Comparison of ENCODE assay signal across 16 cellular contexts in the genomic region with DNA sequence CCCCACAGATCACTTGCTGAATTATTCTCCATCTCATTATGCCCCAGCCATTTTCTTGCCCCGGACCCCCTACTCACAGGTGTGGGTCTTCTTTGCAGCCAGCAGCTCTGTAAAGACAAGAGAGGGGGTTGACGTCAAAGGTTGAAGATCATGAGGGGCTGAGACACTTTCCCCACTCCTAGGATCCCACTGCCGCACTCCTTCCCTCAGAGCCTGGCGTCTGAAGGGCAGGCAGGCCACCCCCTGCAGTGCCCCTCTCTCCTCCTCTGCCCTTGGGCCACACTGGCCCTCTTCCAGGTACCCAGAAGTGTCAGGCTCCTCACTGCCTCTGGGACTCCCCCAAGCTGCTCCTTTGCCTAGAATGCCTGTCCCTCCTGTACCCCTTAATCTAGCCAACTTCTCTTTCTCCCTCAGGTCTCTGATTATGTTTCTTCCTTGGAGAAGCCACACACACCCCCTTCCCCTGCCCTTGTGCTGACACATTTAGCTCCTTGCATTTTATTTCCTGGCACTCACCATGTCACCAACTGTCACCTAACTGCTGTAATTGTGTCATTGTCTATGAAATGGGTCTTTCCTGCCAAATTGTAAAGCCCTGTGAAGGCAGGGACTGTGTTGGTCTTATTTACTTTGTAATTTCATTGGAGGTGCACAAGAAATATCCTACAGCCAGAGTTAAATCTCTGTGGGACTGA. TPM values are rescaled to one million over a fixed set of nuclear protein-coding genes. Genes with fewer than 3 reads are reported as not detected.
DNase-seq lines count a peak whose midpoint lies in the region; ATAC-seq and TF ChIP-seq lines count a peak whose summit lies in the region.
"Had no signal": no experiment of that assay in that cellular context is flagged by ENCODE, and none has a peak within 500 bp of the region (broad histone marks: within the 10 kb centered on the region; RNA-seq: fewer than 3 reads in every experiment).

No MANE protein-coding gene starts in this region.

- intact Hi-C loops in CD8-positive, alpha-beta T cell (cut with DNase I, micrococcal nuclease) = loop anchor here in 1 of 2 experiments (10.0 kb wide), 1 partner anchor 525 kb away; no protein-coding TSS in a partner anchor
- intact Hi-C loops in mammary epithelial cell (cut with micrococcal nuclease) = no loop called here

- POLR2A ChIA-PET in CD8-positive, alpha-beta T cell (lab: Charles Lee) = interaction anchor here (1.4 to 1.7 kb wide), 2 partner anchors 10 to 14 kb away, joined by 4 to 5 read pairs; a partner anchor contains a TSS

- TF ChIP-seq RAD21 in neural cell (conservative IDR thresholded peaks at IDR 0.05) = no peak

- no TSS peak for BruUV-seq in mammary epithelial cell (replicated peaks; lab: Mats Ljungman, UMichigan)

- in situ Hi-C loops in mammary epithelial cell (cut with MboI; ENCODE audit: low sequenced_read_pairs in 2 of 2) = loop anchor here (10.0 to 25.0 kb wide), 4 partner anchors 95 to 395 kb away; a partner anchor contains a TSS

- H2AFZ ChIP-seq in Loucy (ENCODE audit: low read length) (no peak overlapping the region), mammary epithelial cell (ENCODE audit: low read depth, low read length) (peak overlapping the region; percentile 9), neural cell (ENCODE audit: low read depth, low read length) (peak overlapping the region; percentile 89)

- no peak for DNase-seq in CD8-positive, alpha-beta T cell
- no peak for DNase-seq in mammary epithelial cell
- DNase-seq in SIG-M5 (lab: John Stamatoyannopoulos, UW) = no peak
- no peak for DNase-seq in NCI-H524 treated with DMSO at 0.1 percent for 48 hours (lab: John Stamatoyannopoulos, UW)
- DNase-seq: activated B cell treated with CpG ODN at 0.5 μM for 24 hours; effector CD8-positive, alpha-beta T cell; NCI-H2171; RPMI8226 had no signal

- H3K4me1 ChIP-seq in CD8-positive, alpha-beta T cell (ENCODE audit: insufficient read depth, low read length) = peaks cover 71% of the 10 kb centered on the region
- H3K4me1 ChIP-seq in Loucy (ENCODE audit: insufficient read depth, low read length, poor library complexity, severe bottlenecking) = peaks cover 73% of the 10 kb centered on the region
- H3K4me1 ChIP-seq in mammary epithelial cell (ENCODE audit: insufficient read depth, low read length) = peaks cover 22% of the 10 kb centered on the region

- no peaks in the 10 kb centered on the region for H3K9me3 Mint-ChIP-seq in CD8-positive, alpha-beta T cell
- H3K9me3 Mint-ChIP-seq: activated B cell treated with CpG ODN at 0.5 μM for 24 hours, IgD-negative memory B cell had no signal

- dilution Hi-C loops in mammary epithelial cell (cut with HindIII; ENCODE audit: low sequenced_read_pairs) = no loop called here

- peak overlapping the region; percentile 43 for H3K4me3 Mint-ChIP-seq in CD8-positive, alpha-beta T cell
- H3K4me3 Mint-ChIP-seq: activated B cell treated with CpG ODN at 0.5 μM for 24 hours had no signal

- H4K20me1 ChIP-seq in Loucy (ENCODE audit: insufficient read depth, low read length, poor library complexity, severe bottlenecking) (no peaks in the 10 kb centered on the region), mammary epithelial cell (ENCODE audit: insufficient read depth, low read length) (no peaks in the 10 kb centered on the region), neural cell (ENCODE audit: insufficient read depth) (no peaks in the 10 kb centered on the region)

- H3K9me2 ChIP-seq in Loucy (replicated peaks; ENCODE audit: low read depth, low read length) (no peaks in the 10 kb centered on the region), neural cell (ENCODE audit: insufficient read depth, low read length) (no peaks in the 10 kb centered on the region)

- ATAC-seq in CD8-positive, alpha-beta T cell = no peak
- no peak for ATAC-seq in GM21526 (IDR thresholded peaks at IDR 0.05; ENCODE audit: low FRiP score, unreplicated experiment)
- no peak for ATAC-seq in GM21360 (IDR thresholded peaks at IDR 0.05; ENCODE audit: unreplicated experiment)

- no peaks in the 10 kb centered on the region for H3K27me3 Mint-ChIP-seq in CD8-positive, alpha-beta T cell (ENCODE audit: low read depth)

- H3K36me3 ChIP-seq in CD8-positive, alpha-beta T cell (ENCODE audit: insufficient read depth, low read length) = no peaks in the 10 kb centered on the region
- H3K36me3 ChIP-seq in Loucy (ENCODE audit: insufficient read depth, low read length) = no peaks in the 10 kb centered on the region
- no peaks in the 10 kb centered on the region for H3K36me3 ChIP-seq in mammary epithelial cell (ENCODE audit: insufficient read depth, low read length)
- H3K36me3 ChIP-seq in neural cell (ENCODE audit: insufficient read depth, low read length) = no peaks in the 10 kb centered on the region
- H3K36me3 ChIP-seq: adrenal gland had no signal

- H3K4me2 ChIP-seq in Loucy (ENCODE audit: low read depth, low read length, poor library complexity, severe bottlenecking) = peak overlapping the region; percentile 77
- no peak overlapping the region for H3K4me2 ChIP-seq in mammary epithelial cell (ENCODE audit: insufficient read depth, low read depth, low read length)
- H3K4me2 ChIP-seq in neural cell (ENCODE audit: low read length) = no peak overlapping the region

- H3F3A ChIP-seq in Loucy (ENCODE audit: low read depth) = peaks cover 9% of the 10 kb centered on the region; the same call in 1 of the 2 replicates
- no peaks in the 10 kb centered on the region for H3F3A ChIP-seq in neural cell (ENCODE audit: insufficient read depth, low read length, poor library complexity, severe bottlenecking)

- no peaks in the 10 kb centered on the region for H3K9me3 ChIP-seq in CD8-positive, alpha-beta T cell (ENCODE audit: low read length)
- no peaks in the 10 kb centered on the region for H3K9me3 ChIP-seq in Loucy (ENCODE audit: insufficient read depth, low read depth, low read length)
- H3K9me3 ChIP-seq in mammary epithelial cell (replicated peaks; ENCODE audit: insufficient read depth, low read length) = no peaks in the 10 kb centered on the region
- no peaks in the 10 kb centered on the region for H3K9me3 ChIP-seq in neural cell (ENCODE audit: low read length)
- H3K9me3 ChIP-seq: adrenal gland, right lobe of liver had no signal

- 47% methylated on average over 3 of the region's 4 CpGs for WGBS in mammary epithelial cell (ENCODE audit: low coverage, missing lambda C conversion rate)

- peak overlapping the region; percentile 86 for H3K27ac Mint-ChIP-seq in CD8-positive, alpha-beta T cell
- H3K27ac Mint-ChIP-seq: activated B cell treated with CpG ODN at 0.5 μM for 24 hours had no signal

- H3K9ac ChIP-seq in Loucy (ENCODE audit: low read depth, low read length, poor library complexity, severe bottlenecking) = peak overlapping the region; percentile 70
- no peak overlapping the region for H3K9ac ChIP-seq in mammary epithelial cell (ENCODE audit: insufficient read depth, low read length)
- peak overlapping the region; percentile 34 for H3K9ac ChIP-seq in neural cell (ENCODE audit: low read length)

- no peaks in the 10 kb centered on the region for H3K79me2 ChIP-seq in Loucy (ENCODE audit: insufficient read depth, low read length)
- H3K79me2 ChIP-seq in mammary epithelial cell (ENCODE audit: insufficient read depth, low read length) = no peaks in the 10 kb centered on the region
- H3K79me2 ChIP-seq in neural cell (replicated peaks; ENCODE audit: insufficient read depth, low read length) = no peaks in the 10 kb centered on the region

- CTCF ChIA-PET in CD8-positive, alpha-beta T cell (lab: Charles Lee) = interaction anchor here (0.8 to 1.3 kb wide), 3 partner anchors 13 to 236 kb away, joined by 3 to 5 read pairs (median 3); a partner anchor contains a TSS
- CTCF ChIA-PET in mammary epithelial cell (lab: Charles Lee; ENCODE audit: low non-redundant PET) = no interaction called here

- no peak for TF ChIP-seq CTCF in CD8-positive, alpha-beta T cell (IDR thresholded peaks at IDR 0.05)
- no peak for TF ChIP-seq CTCF in Loucy (conservative IDR thresholded peaks at IDR 0.05; ENCODE audit: low read length)
- TF ChIP-seq CTCF in mammary epithelial cell (conservative IDR thresholded peaks at IDR 0.05 in 1 of 2, IDR thresholded peaks at IDR 0.05 in 1 of 2; ENCODE audit: extremely low read depth in 1 of 2, insufficient read depth in 1 of 2, low read depth in 1 of 2, low read length in 2 of 2) = no peak
- no peak for TF ChIP-seq CTCF in neural cell (IDR thresholded peaks at IDR 0.05; ENCODE audit: poor library complexity, severe bottlenecking)

- no peak overlapping the region for H3K27ac ChIP-seq in CD8-positive, alpha-beta T cell (ENCODE audit: low read depth, low read length)
- H3K27ac ChIP-seq in mammary epithelial cell (ENCODE audit: insufficient read depth, low read depth, low read length) = no peak overlapping the region
- peak overlapping the region; percentile 11 for H3K27ac ChIP-seq in neural cell (ENCODE audit: low read length)
- H3K27ac ChIP-seq: adrenal gland, right lobe of liver had no signal

- no peaks in the 10 kb centered on the region for H3K27me3 ChIP-seq in CD8-positive, alpha-beta T cell (ENCODE audit: insufficient read depth, low read length)
- no peaks in the 10 kb centered on the region for H3K27me3 ChIP-seq in Loucy (ENCODE audit: insufficient read depth, low read length, poor library complexity, severe bottlenecking)
- H3K27me3 ChIP-seq in mammary epithelial cell (ENCODE audit: insufficient read depth, low read length) = no peaks in the 10 kb centered on the region
- no peaks in the 10 kb centered on the region for H3K27me3 ChIP-seq in neural cell (ENCODE audit: insufficient read depth, low read depth, low read length)
- H3K27me3 ChIP-seq: adrenal gland, right lobe of liver had no signal

- H3K4me3 ChIP-seq in CD8-positive, alpha-beta T cell (ENCODE audit: low read depth, low read length) = no peak overlapping the region
- H3K4me3 ChIP-seq in Loucy (ENCODE audit: low read length, poor library complexity, severe bottlenecking) (peak overlapping the region; percentile 63), mammary epithelial cell (replicated peaks in 1 of 3; ENCODE audit: insufficient read depth in 1 of 3, low read depth in 2 of 3, low read length in 3 of 3) (no peak overlapping the region), neural cell (ENCODE audit: low read length) (no peak overlapping the region)
- H3K4me3 ChIP-seq: adrenal gland had no signal

- H3K4me1 Mint-ChIP-seq in CD8-positive, alpha-beta T cell (ENCODE audit: low read depth) = peaks cover 64% of the 10 kb centered on the region

- no peak for TF ChIP-seq EP300 in neural cell (conservative IDR thresholded peaks at IDR 0.05; ENCODE audit: poor library complexity, severe bottlenecking)

- H3K36me3 Mint-ChIP-seq in CD8-positive, alpha-beta T cell = no peaks in the 10 kb centered on the region
- H3K36me3 Mint-ChIP-seq: IgD-negative memory B cell had no signal

RNA-seq across cellular contexts. Expression of a gene that starts 2.1 kb away (rescaled TPM):
- total RNA-seq in CD8-positive, alpha-beta T cell = 1 to 10 TPM; 4.8 to 5.6 TPM
- under 1 TPM in 1 of 2 donors, not detected in 1; 0.33 TPM for total RNA-seq in mammary epithelial cell
- 0.09 TPM for polyA plus RNA-seq in mammary epithelial cell
- 0.26 TPM for polyA minus RNA-seq in mammary epithelial cell
- 0.28 and 0.45 TPM in 2 replicates for polyA plus RNA-seq in neural cell
- polyA minus RNA-seq in neural cell = 0.49 TPM in 1 of 2 replicates, not detected in the other
- total RNA-seq: lung microvascular endothelial cell had no signal

RNA-seq across cellular contexts. Expression of a gene that starts 10.1 kb away (rescaled TPM):
- under 1 TPM; 0.44 to 0.65 TPM for total RNA-seq in CD8-positive, alpha-beta T cell
- total RNA-seq in mammary epithelial cell = under 1 TPM; 0.17 to 0.33 TPM
- 0.19 TPM for polyA plus RNA-seq in mammary epithelial cell
- not detected for polyA minus RNA-seq in mammary epithelial cell
- not detected in 2 replicates for polyA plus RNA-seq in neural cell
- not detected in 2 replicates for polyA minus RNA-seq in neural cell
- total RNA-seq: activated B cell treated with CpG ODN at 0.5 μM for 24 hours, right lobe of liver had no signal

RNA-seq across cellular contexts. Expression of a gene that starts 24.0 kb away (rescaled TPM):
- not detected for total RNA-seq in CD8-positive, alpha-beta T cell
- not detected for total RNA-seq in mammary epithelial cell
- polyA plus RNA-seq in mammary epithelial cell = not detected
- polyA minus RNA-seq in mammary epithelial cell = not detected
- polyA plus RNA-seq in neural cell = not detected in 2 replicates
- not detected in 2 replicates for polyA minus RNA-seq in neural cell
- total RNA-seq: activated B cell treated with CpG ODN at 0.5 μM for 24 hours, adrenal gland, lung microvascular endothelial cell, right lobe of liver had no signal
- polyA plus RNA-seq: adrenal gland, IgD-negative memory B cell had no signal

RNA-seq across cellular contexts. Expression of a gene that starts 24.3 kb away (rescaled TPM):
- total RNA-seq in CD8-positive, alpha-beta T cell = under 1 TPM; 0.11 to 0.22 TPM
- total RNA-seq in mammary epithelial cell = not detected
- polyA plus RNA-seq in mammary epithelial cell = not detected
- polyA minus RNA-seq in mammary epithelial cell = not detected
- not detected in 2 replicates for polyA plus RNA-seq in neural cell
- polyA minus RNA-seq in neural cell = not detected in 2 replicates
- total RNA-seq: activated B cell treated with CpG ODN at 0.5 μM for 24 hours, lung microvascular endothelial cell had no signal
- polyA plus RNA-seq: IgD-negative memory B cell had no signal

RNA-seq across cellular contexts. Expression of a gene that starts 39.2 kb away (rescaled TPM):
- total RNA-seq in CD8-positive, alpha-beta T cell = 1 to 10 TPM; 3.6 to 3.9 TPM
- 1 to 10 TPM; 3.0 to 9.3 TPM for total RNA-seq in mammary epithelial cell
- 6.7 TPM for polyA plus RNA-seq in mammary epithelial cell
- polyA minus RNA-seq in mammary epithelial cell = 6.8 TPM
- 19.5 and 26.5 TPM in 2 replicates for polyA plus RNA-seq in neural cell
- 24.6 and 28.6 TPM in 2 replicates for polyA minus RNA-seq in neural cell

Comparison
In these comparisons a context has a peak if more than half of its experiments do, and no peak if none do; other contexts are left out.
1. RNA of a gene that starts 2.1 kb away (total RNA-seq): 4.8 to 5.6 TPM in CD8-positive, alpha-beta T cell; 0.33 TPM in mammary epithelial cell; every median in the first group is over 4 times any median in the second.